14 cellular contexts compared by ENCODE assay signal in the genomic region with DNA sequence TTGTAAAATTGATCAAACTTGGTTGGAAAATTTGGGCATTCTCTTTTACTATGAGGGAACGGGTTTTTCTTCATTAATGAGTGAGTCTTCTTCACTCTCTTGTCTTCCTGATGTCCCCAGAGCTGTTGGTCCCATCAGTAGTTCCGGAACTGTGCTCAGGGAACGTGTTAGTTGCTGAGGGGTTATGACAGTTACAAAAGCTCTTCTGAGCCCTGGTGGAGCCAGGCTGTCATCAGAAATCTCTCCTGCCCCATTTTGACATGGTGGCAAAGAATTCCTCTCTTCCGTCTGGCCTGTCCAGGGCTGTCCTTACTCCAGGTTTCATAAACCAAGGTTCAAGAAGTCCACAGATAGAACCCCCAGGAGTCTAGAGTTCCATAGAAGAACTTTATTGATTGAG.
DNase-seq lines count a peak whose midpoint lies in the region; ATAC-seq, FAIRE-seq and TF ChIP-seq lines count a peak whose summit lies in the region.
"Had no signal": no experiment of that assay in that cellular context is flagged by ENCODE, and none has a peak within 500 bp of the region (broad histone marks: within the 10 kb centered on the region; RNA-seq: fewer than 3 reads in every experiment).

No MANE protein-coding gene starts in this region.

- no peak overlapping the region for H2AFZ ChIP-seq in GM12878 (ENCODE audit: control insufficient read depth, low read depth, low read length)

- H3K4me1 Mint-ChIP-seq in CD8-positive, alpha-beta memory T cell: peaks cover 69 to 82% (median 71%) of the 10 kb centered on the region in 3 donors
- peaks cover 28 to 48% (median 35%) of the 10 kb centered on the region in 3 donors for H3K4me1 Mint-ChIP-seq in IgD-negative memory B cell

- no peak for TF ChIP-seq EP300 in GM12878 (IDR thresholded peaks at IDR 0.05; ENCODE audit: borderline replicate concordance in 1 of 2, control insufficient read depth in 1 of 2, low read depth in 2 of 2, low read length in 2 of 2)

- H3K27ac Mint-ChIP-seq in CD8-positive, alpha-beta memory T cell: peak overlapping the region in 5 of 8 donors; percentile 3 to 72 (median 25)
- H3K27ac Mint-ChIP-seq in IgD-negative memory B cell: peak overlapping the region in 2 of 3 donors; percentile 5 to 77

- no peak overlapping the region for H3K9ac ChIP-seq in GM12878 (ENCODE audit: control insufficient read depth, insufficient read depth, low read length)

- no peaks in the 10 kb centered on the region for H3K9me3 ChIP-seq in CD8-positive, alpha-beta memory T cell (ENCODE audit: low read length)
- no peaks in the 10 kb centered on the region; the same call in 2 of the 3 replicates for H3K9me3 ChIP-seq in GM12878 (replicated peaks; ENCODE audit: control insufficient read depth, insufficient read depth, low read length)
- no peaks in the 10 kb centered on the region for H3K9me3 ChIP-seq in upper lobe of right lung
- H3K9me3 ChIP-seq: gastroesophageal sphincter had no signal

- RAD21 ChIA-PET in GM12878 (lab: Charles Lee; ENCODE audit: unreplicated experiment): interaction anchor here (0.9 to 2.4 kb wide), 2 partner anchors 49 to 368 kb away, joined by 3 to 10 read pairs; no protein-coding TSS in a partner anchor

- CTCF ChIA-PET in CD8-positive, alpha-beta memory T cell (lab: Charles Lee): interaction anchor here (1.2 kb wide), 1 partner anchor 367 kb away, joined by 4 read pairs; no protein-coding TSS in a partner anchor
- CTCF ChIA-PET in GM12878 (lab: Yijun Ruan, JAX): interaction anchor here (1.0 to 2.2 kb wide), 3 partner anchors 11 to 368 kb away, joined by 3 to 8 read pairs (median 4); no protein-coding TSS in a partner anchor

- peaks cover 28% of the 10 kb centered on the region for H3K4me1 ChIP-seq in CD8-positive, alpha-beta memory T cell (ENCODE audit: insufficient read depth, low read length)
- peaks cover 30% of the 10 kb centered on the region for H3K4me1 ChIP-seq in GM12878 (ENCODE audit: control insufficient read depth, insufficient read depth, low read length)
- H3K4me1 ChIP-seq in upper lobe of right lung: peaks cover 25% of the 10 kb centered on the region

- no peaks in the 10 kb centered on the region for H3K9me3 Mint-ChIP-seq in CD8-positive, alpha-beta memory T cell
- H3K9me3 Mint-ChIP-seq in IgD-negative memory B cell: peaks cover 0 to 2% (median 0%) of the 10 kb centered on the region in 3 donors

- no peak overlapping the region for H3K4me3 Mint-ChIP-seq in CD8-positive, alpha-beta memory T cell
- H3K4me3 Mint-ChIP-seq in IgD-negative memory B cell: peak overlapping the region in 1 of 4 donors; percentile 49

- peaks cover 0 to 3% of the 10 kb centered on the region in 2 donors for H3K27me3 Mint-ChIP-seq in CD8-positive, alpha-beta memory T cell
- no peaks in the 10 kb centered on the region for H3K27me3 Mint-ChIP-seq in IgD-negative memory B cell

- H3K79me2 ChIP-seq in GM12878 (ENCODE audit: control insufficient read depth, insufficient read depth, low read length): peaks cover 3% of the 10 kb centered on the region

- no peak overlapping the region for H3K27ac ChIP-seq in CD8-positive, alpha-beta memory T cell (ENCODE audit: low read depth, low read length)
- no peak overlapping the region for H3K27ac ChIP-seq in GM12878 (ENCODE audit: control insufficient read depth, insufficient read depth)
- no peak overlapping the region for H3K27ac ChIP-seq in upper lobe of right lung
- H3K27ac ChIP-seq: gastroesophageal sphincter had no signal

- SMC1A ChIA-PET in GM12878 (lab: Charles Lee; ENCODE audit: uncharacterized antibody, unreplicated experiment): interaction anchor here (0.6 to 4.0 kb wide), 10 partner anchors 10 to 367 kb away, joined by 3 to 21 read pairs (median 4); no protein-coding TSS in a partner anchor

- H3K4me3 ChIP-seq in CD8-positive, alpha-beta memory T cell (ENCODE audit: low read length): no peak overlapping the region
- no peak overlapping the region for H3K4me3 ChIP-seq in GM12878
- H3K4me3 ChIP-seq in upper lobe of right lung: no peak overlapping the region
- H3K4me3 ChIP-seq: gastroesophageal sphincter had no signal

- H3K27me3 ChIP-seq in CD8-positive, alpha-beta memory T cell (ENCODE audit: insufficient read depth, low read length, poor library complexity, severe bottlenecking): no peaks in the 10 kb centered on the region
- H3K27me3 ChIP-seq in GM12878 (replicated peaks in 1 of 2; ENCODE audit: control insufficient read depth in 2 of 2, insufficient read depth in 2 of 2, low read length in 1 of 2) (no peaks in the 10 kb centered on the region), upper lobe of right lung (no peaks in the 10 kb centered on the region)
- H3K27me3 ChIP-seq: gastroesophageal sphincter had no signal

- TF ChIP-seq CTCF in GM12878 (IDR thresholded peaks at IDR 0.05 in 2 of 3, conservative IDR thresholded peaks at IDR 0.05 in 1 of 3; ENCODE audit: control insufficient read depth in 2 of 3, extremely low read depth in 1 of 3, insufficient read depth in 1 of 3, low read depth in 3 of 3, low read length in 3 of 3) (no peak), upper lobe of right lung (IDR thresholded peaks at IDR 0.05) (no peak)

- DNase-seq in CD8-positive, alpha-beta memory T cell: no peak
- DNase-seq in GM12878 (ENCODE audit: low read depth, low spot score) (no peak), retina (peak; percentile 62), HK-2 (ENCODE audit: unreplicated experiment) (no peak), NCI-H2107 treated with DMSO at 0.1 percent for 48 hours (lab: John Stamatoyannopoulos, UW; ENCODE audit: unreplicated experiment) (no peak), upper lobe of right lung (no peak)
- DNase-seq: activated CD4-positive, alpha-beta T cell treated with anti-CD3 and anti-CD28 coated beads, Interleukin-2, amount 50 U/mL, for 4 hours; activated effector memory CD4-positive, alpha-beta T cell treated with Interleukin-2 at 50 U/mL for 16 hours; NCI-H1092; NCI-H2227 treated with DMSO at 0.1 percent for 48 hours; stimulated activated CD4-positive, alpha-beta T cell treated with anti-CD3 and anti-CD28 coated beads, Interleukin-1b, Interleukin-23, amount 100 ng/mL, for 48 hours had no signal

- TF ChIP-seq RAD21 in GM12878 (IDR thresholded peaks at IDR 0.05; ENCODE audit: insufficient read depth, low read depth, low read length): no peak

- no peaks in the 10 kb centered on the region for H3K36me3 ChIP-seq in CD8-positive, alpha-beta memory T cell (ENCODE audit: insufficient read depth, low read length)
- H3K36me3 ChIP-seq in GM12878 (ENCODE audit: control insufficient read depth in 2 of 2, insufficient read depth in 2 of 2, low read length in 1 of 2) (no peaks in the 10 kb centered on the region), upper lobe of right lung (no peaks in the 10 kb centered on the region)
- H3K36me3 ChIP-seq: gastroesophageal sphincter had no signal

- peak overlapping the region; percentile 50; the same call in 1 of the 2 replicates for H3K4me2 ChIP-seq in GM12878 (ENCODE audit: control insufficient read depth, insufficient read depth)

- no peak for FAIRE-seq in GM12878 (lab: Jason Lieb, UNC)

- ATAC-seq in GM12878: no peak
- no peak for ATAC-seq in upper lobe of right lung
- no peak for ATAC-seq in HG02885 (IDR thresholded peaks at IDR 0.05; ENCODE audit: poor library complexity, unreplicated experiment)

- WGBS in GM12878 (ENCODE audit: insufficient coverage, insufficient replicate concordance, low lambda C conversion rate, missing lambda C conversion rate): 75% methylated on average over 4 of the region's 4 CpGs

- POLR2A ChIA-PET in CD8-positive, alpha-beta memory T cell (lab: Charles Lee): no interaction called here
- POLR2A ChIA-PET in GM12878 (lab: Charles Lee): interaction anchor here (0.7 kb wide), 1 partner anchor 8 kb away, joined by 7 read pairs; no protein-coding TSS in a partner anchor

- intact Hi-C loops in GM12878 (cut with micrococcal nuclease; ENCODE audit: unreplicated experiment) (no loop called here), upper lobe of right lung (cut with DNase I) (no loop called here)

- peaks cover 0 to 2% (median 2%) of the 10 kb centered on the region in 3 donors for H3K36me3 Mint-ChIP-seq in CD8-positive, alpha-beta memory T cell
- H3K36me3 Mint-ChIP-seq in IgD-negative memory B cell: peaks cover under 1% of the 10 kb centered on the region

- TF ChIP-seq POLR2A in GM12878 (IDR thresholded peaks at IDR 0.05; ENCODE audit: low read depth, low read length): no peak

- in situ Hi-C loops in GM12878 (cut with MboI): no loop called here

- BruUV-seq in GM12878 (replicated peaks; lab: Mats Ljungman, UMichigan): no TSS peak

- H4K20me1 ChIP-seq in GM12878 (ENCODE audit: control insufficient read depth, insufficient read depth): no peaks in the 10 kb centered on the region

TF ChIP-seq in GM12878, 131 proteins besides CTCF, POLR2A, EP300 and RAD21:
- no peak for TF ChIP-seq SPI1 (IDR thresholded peaks at IDR 0.05; ENCODE audit: borderline replicate concordance, insufficient read depth, low read depth, low read length)
- TF ChIP-seq, protein P1, sequence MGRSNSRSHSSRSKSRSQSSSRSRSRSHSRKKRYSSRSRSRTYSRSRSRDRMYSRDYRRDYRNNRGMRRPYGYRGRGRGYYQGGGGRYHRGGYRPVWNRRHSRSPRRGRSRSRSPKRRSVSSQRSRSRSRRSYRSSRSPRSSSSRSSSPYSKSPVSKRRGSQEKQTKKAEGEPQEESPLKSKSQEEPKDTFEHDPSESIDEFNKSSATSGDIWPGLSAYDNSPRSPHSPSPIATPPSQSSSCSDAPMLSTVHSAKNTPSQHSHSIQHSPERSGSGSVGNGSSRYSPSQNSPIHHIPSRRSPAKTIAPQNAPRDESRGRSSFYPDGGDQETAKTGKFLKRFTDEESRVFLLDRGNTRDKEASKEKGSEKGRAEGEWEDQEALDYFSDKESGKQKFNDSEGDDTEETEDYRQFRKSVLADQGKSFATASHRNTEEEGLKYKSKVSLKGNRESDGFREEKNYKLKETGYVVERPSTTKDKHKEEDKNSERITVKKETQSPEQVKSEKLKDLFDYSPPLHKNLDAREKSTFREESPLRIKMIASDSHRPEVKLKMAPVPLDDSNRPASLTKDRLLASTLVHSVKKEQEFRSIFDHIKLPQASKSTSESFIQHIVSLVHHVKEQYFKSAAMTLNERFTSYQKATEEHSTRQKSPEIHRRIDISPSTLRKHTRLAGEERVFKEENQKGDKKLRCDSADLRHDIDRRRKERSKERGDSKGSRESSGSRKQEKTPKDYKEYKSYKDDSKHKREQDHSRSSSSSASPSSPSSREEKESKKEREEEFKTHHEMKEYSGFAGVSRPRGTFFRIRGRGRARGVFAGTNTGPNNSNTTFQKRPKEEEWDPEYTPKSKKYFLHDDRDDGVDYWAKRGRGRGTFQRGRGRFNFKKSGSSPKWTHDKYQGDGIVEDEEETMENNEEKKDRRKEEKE (IDR thresholded peaks at IDR 0.05): no peak
